ENCODE assay signal across 17 cellular contexts in genomic region chrX:39774804-39775112, GRCh38.
DNase-seq lines count a peak whose midpoint lies in the region; ATAC-seq and TF ChIP-seq lines count a peak whose summit lies in the region.
"Had no signal": no experiment of that assay in that cellular context is flagged by ENCODE, and none has a peak within 500 bp of the region (broad histone marks: within the 10 kb centered on the region; RNA-seq: fewer than 3 reads in every experiment).

No MANE protein-coding gene starts in this region.

- no peak overlapping the region for H3K4ac ChIP-seq in IMR-90 (ENCODE audit: low read depth, low read length)

- no peak overlapping the region for H2BK20ac ChIP-seq in IMR-90 (ENCODE audit: low read depth, low read length)

- H4K8ac ChIP-seq in IMR-90 (ENCODE audit: low read depth in 2 of 2, low read length in 2 of 2), result no peak overlapping the region

- H3K9me1 ChIP-seq in IMR-90 (ENCODE audit: insufficient read depth, low read length), result 0 out of 2 replicates have a peak, but pooled peaks cover 3% of the 10 kb centered on the region

- no peak for DNase-seq in activated T-cell treated with anti-CD3 and anti-CD28 coated beads, Interleukin-2, amount 50 U/mL, for 72 hours
- DNase-seq in activated T-cell treated with anti-CD3 and anti-CD28 coated beads for 4 hours (no peak), IMR-90 (no peak), BE2C (no peak), NCI-H1417 (lab: John Stamatoyannopoulos, UW) (no peak), GM10266 (ENCODE audit: extremely low spot score) (no peak)
- DNase-seq in activated naive CD8-positive, alpha-beta T cell treated with anti-CD3 and anti-CD28 coated beads for 36 hours, result no peak
- no peak for DNase-seq in naive thymus-derived CD8-positive, alpha-beta T cell
- DNase-seq: activated gamma-delta T cell treated with Interleukin-2 at 50 U/mL for 16 hours, colonic mucosa, GOT3, lower lobe of right lung, NCI-H1105, NCI-H2107, NCI-H510A treated with DMSO at 0.1 percent for 48 hours, occipital lobe had no signal

- H3K36me3 ChIP-seq in IMR-90 (ENCODE audit: control insufficient read depth, insufficient read depth, low read length) (no peaks in the 10 kb centered on the region), BE2C (no peaks in the 10 kb centered on the region)
- H3K36me3 ChIP-seq: colonic mucosa, lower lobe of right lung had no signal

- H3K27me3 Mint-ChIP-seq in activated T-cell treated with anti-CD3 and anti-CD28 coated beads, Interleukin-2, amount 50 U/mL, for 72 hours (ENCODE audit: low read depth), result peaks cover 33% of the 10 kb centered on the region
- no peaks in the 10 kb centered on the region for H3K27me3 Mint-ChIP-seq in activated naive CD8-positive, alpha-beta T cell treated with anti-CD3 and anti-CD28 coated beads for 36 hours
- no peaks in the 10 kb centered on the region for H3K27me3 Mint-ChIP-seq in naive thymus-derived CD8-positive, alpha-beta T cell

- no peaks in the 10 kb centered on the region for H4K20me1 ChIP-seq in IMR-90 (ENCODE audit: insufficient read depth, low read length)

- no peak overlapping the region for H3K9ac ChIP-seq in IMR-90 (ENCODE audit: low read depth, low read length)

- TF ChIP-seq CTCF in IMR-90 (conservative IDR thresholded peaks at IDR 0.05; ENCODE audit: low read depth, low read length) (no peak), BE2C (IDR thresholded peaks at IDR 0.05; ENCODE audit: low read depth, low read length) (no peak), GM10266 (IDR thresholded peaks at IDR 0.05; ENCODE audit: control insufficient read depth, insufficient read depth, low read depth, missing control alignments) (no peak)

- H3K4me3 Mint-ChIP-seq in activated T-cell treated with anti-CD3 and anti-CD28 coated beads, Interleukin-2, amount 50 U/mL, for 72 hours, result peak overlapping the region; percentile 76 to 87
- H3K4me3 Mint-ChIP-seq in activated naive CD8-positive, alpha-beta T cell treated with anti-CD3 and anti-CD28 coated beads for 36 hours, result peak overlapping the region; percentile 60
- H3K4me3 Mint-ChIP-seq in naive thymus-derived CD8-positive, alpha-beta T cell, result peak overlapping the region in 7 of 10 donors; percentile 46 to 75 (median 71)
- H3K4me3 Mint-ChIP-seq: brain had no signal

- no peak overlapping the region for H3K14ac ChIP-seq in IMR-90 (replicated peaks; ENCODE audit: low read depth, low read length)

- H3K9me3 ChIP-seq in IMR-90 (ENCODE audit: control insufficient read depth, insufficient read depth, low read length) (no peaks in the 10 kb centered on the region; the same call in 1 of the 2 replicates), BE2C (no peaks in the 10 kb centered on the region)
- H3K9me3 ChIP-seq: colonic mucosa, lower lobe of right lung had no signal

- H3K23ac ChIP-seq in IMR-90 (ENCODE audit: low read depth, low read length), result no peak overlapping the region

- peaks cover 2 to 4% of the 10 kb centered on the region in 2 donors for H3K36me3 Mint-ChIP-seq in activated T-cell treated with anti-CD3 and anti-CD28 coated beads, Interleukin-2, amount 50 U/mL, for 72 hours (ENCODE audit: insufficient read depth in 2 of 2)
- H3K36me3 Mint-ChIP-seq in activated naive CD8-positive, alpha-beta T cell treated with anti-CD3 and anti-CD28 coated beads for 36 hours, result peaks cover 4% of the 10 kb centered on the region
- no peaks in the 10 kb centered on the region for H3K36me3 Mint-ChIP-seq in naive thymus-derived CD8-positive, alpha-beta T cell
- H3K36me3 Mint-ChIP-seq: brain had no signal

- no peak overlapping the region for H2AFZ ChIP-seq in IMR-90 (replicated peaks; ENCODE audit: low read length, poor library complexity)

- no peak overlapping the region for H3K4me2 ChIP-seq in IMR-90 (ENCODE audit: low read depth, low read length)

- peaks cover 63% of the 10 kb centered on the region for H3K4me1 Mint-ChIP-seq in activated T-cell treated with anti-CD3 and anti-CD28 coated beads, Interleukin-2, amount 50 U/mL, for 72 hours (ENCODE audit: low read depth)
- peaks cover 39% of the 10 kb centered on the region for H3K4me1 Mint-ChIP-seq in activated naive CD8-positive, alpha-beta T cell treated with anti-CD3 and anti-CD28 coated beads for 36 hours
- H3K4me1 Mint-ChIP-seq in naive thymus-derived CD8-positive, alpha-beta T cell, result peaks cover 14 to 50% (median 43%) of the 10 kb centered on the region in 4 donors

- H3K9me3 Mint-ChIP-seq in activated T-cell treated with anti-CD3 and anti-CD28 coated beads, Interleukin-2, amount 50 U/mL, for 72 hours, result peaks cover 2% of the 10 kb centered on the region in 2 donors
- H3K9me3 Mint-ChIP-seq in activated naive CD8-positive, alpha-beta T cell treated with anti-CD3 and anti-CD28 coated beads for 36 hours, result no peaks in the 10 kb centered on the region
- H3K9me3 Mint-ChIP-seq in naive thymus-derived CD8-positive, alpha-beta T cell, result no peaks in the 10 kb centered on the region

- no peak overlapping the region for H2BK120ac ChIP-seq in IMR-90 (ENCODE audit: low read depth, low read length)

- no peak for TF ChIP-seq RAD21 in IMR-90 (IDR thresholded peaks at IDR 0.05; ENCODE audit: low read length)

- H3K27ac ChIP-seq in IMR-90 (ENCODE audit: insufficient read depth, low read length), result no peak overlapping the region
- H3K27ac ChIP-seq: colonic mucosa, lower lobe of right lung had no signal

- H3K4me1 ChIP-seq in IMR-90 (ENCODE audit: control insufficient read depth, insufficient read depth, low read length) (peaks cover 2% of the 10 kb centered on the region), BE2C (no peaks in the 10 kb centered on the region)
- H3K4me1 ChIP-seq: colonic mucosa had no signal

- intact Hi-C loops in IMR-90 (cut with micrococcal nuclease), result no loop called here

- H3K27me3 ChIP-seq in IMR-90 (ENCODE audit: control insufficient read depth, insufficient read depth, low read length) (peaks cover 5% of the 10 kb centered on the region; the same call in 1 of the 2 replicates), BE2C (no peaks in the 10 kb centered on the region)
- H3K27me3 ChIP-seq: colonic mucosa had no signal

- no peaks in the 10 kb centered on the region for H3K79me1 ChIP-seq in IMR-90 (ENCODE audit: low read depth in 1 of 2, low read length in 2 of 2)

- no peak overlapping the region for H2BK5ac ChIP-seq in IMR-90 (ENCODE audit: low read depth, low read length, poor library complexity, severe bottlenecking)

- in situ Hi-C loops in IMR-90 (cut with MboI; ENCODE audit: low sequenced_read_pairs), result no loop called here

- no peak overlapping the region for H4K5ac ChIP-seq in IMR-90 (ENCODE audit: low read depth, low read length)

- WGBS in IMR-90 (ENCODE audit: extremely low coverage in 2 of 2, insufficient read length in 1 of 2), 2 experiments, result no CpG with 5 or more reads among the region's 1 CpG

- H3K56ac ChIP-seq in IMR-90 (ENCODE audit: extremely low read depth, insufficient read depth, low read length), result no peak overlapping the region

- no peak for ATAC-seq in activated T-cell treated with anti-CD3 and anti-CD28 coated beads, Interleukin-2, amount 50 U/mL, for 72 hours (replicated peaks in 1 of 2)
- no peak for ATAC-seq in IMR-90 (ENCODE audit: low read depth)
- no peak for ATAC-seq in naive thymus-derived CD8-positive, alpha-beta T cell
- ATAC-seq: lower lobe of right lung had no signal

- H2BK15ac ChIP-seq in IMR-90 (ENCODE audit: low read depth, low read length), result no peak overlapping the region

- CTCF ChIA-PET in IMR-90 (lab: Yijun Ruan, JAX), result interaction anchor here (0.6 kb wide), 1 partner anchor 22 kb away, joined by 3 read pairs; no protein-coding TSS in a partner anchor

- dilution Hi-C loops in IMR-90 (cut with HindIII; ENCODE audit: low sequenced_read_pairs, unreplicated experiment), result no loop called here

- no peak overlapping the region for H4K91ac ChIP-seq in IMR-90 (ENCODE audit: insufficient read depth, low read depth, low read length)

- no TSS peak for BruUV-seq in IMR-90 (replicated peaks; lab: Mats Ljungman, UMichigan)

- no peak overlapping the region for H2AK5ac ChIP-seq in IMR-90 (ENCODE audit: low read depth, low read length)

- peak overlapping the region; percentile 96 for H3K27ac Mint-ChIP-seq in activated T-cell treated with anti-CD3 and anti-CD28 coated beads, Interleukin-2, amount 50 U/mL, for 72 hours
- H3K27ac Mint-ChIP-seq in activated naive CD8-positive, alpha-beta T cell treated with anti-CD3 and anti-CD28 coated beads for 36 hours, result peak overlapping the region; percentile 95
- H3K27ac Mint-ChIP-seq in naive thymus-derived CD8-positive, alpha-beta T cell, result peak overlapping the region in 7 of 10 donors; percentile 43 to 92 (median 88)

- H3K4me3 ChIP-seq in IMR-90 (ENCODE audit: insufficient read depth, low read depth, low read length) (no peak overlapping the region), BE2C (ENCODE audit: low read depth, low read length) (no peak overlapping the region)
- H3K4me3 ChIP-seq: colonic mucosa, lower lobe of right lung had no signal

- no peak for TF ChIP-seq POLR2A in IMR-90 (IDR thresholded peaks at IDR 0.05; ENCODE audit: low read depth, low read length)

- H2AK9ac ChIP-seq in IMR-90 (replicated peaks; ENCODE audit: low read depth, low read length, poor library complexity), result no peak overlapping the region

- POLR2A ChIA-PET in IMR-90 (lab: Charles Lee; ENCODE audit: unreplicated experiment), result no interaction called here
- POLR2A ChIA-PET in naive thymus-derived CD8-positive, alpha-beta T cell (lab: Charles Lee), result interaction anchor here (0.6 to 1.4 kb wide), 5 partner anchors 10 to 236 kb away, joined by 3 to 4 read pairs (median 3); no protein-coding TSS in a partner anchor

- H3K18ac ChIP-seq in IMR-90 (ENCODE audit: low read depth, low read length), result no peak overlapping the region

TF ChIP-seq in IMR-90, 13 proteins besides CTCF, POLR2A, EP300 and RAD21:
- TF ChIP-seq, protein P1, sequence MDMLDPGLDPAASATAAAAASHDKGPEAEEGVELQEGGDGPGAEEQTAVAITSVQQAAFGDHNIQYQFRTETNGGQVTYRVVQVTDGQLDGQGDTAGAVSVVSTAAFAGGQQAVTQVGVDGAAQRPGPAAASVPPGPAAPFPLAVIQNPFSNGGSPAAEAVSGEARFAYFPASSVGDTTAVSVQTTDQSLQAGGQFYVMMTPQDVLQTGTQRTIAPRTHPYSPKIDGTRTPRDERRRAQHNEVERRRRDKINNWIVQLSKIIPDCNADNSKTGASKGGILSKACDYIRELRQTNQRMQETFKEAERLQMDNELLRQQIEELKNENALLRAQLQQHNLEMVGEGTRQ (IDR thresholded peaks at IDR 0.05; ENCODE audit: low read depth, low read length), result no peak
- TF ChIP-seq RFX5 (IDR thresholded peaks at IDR 0.05; ENCODE audit: low read depth, low read length) (no peak), CEBPB (IDR thresholded peaks at IDR 0.05; ENCODE audit: low read depth, low read length) (peak; percentile 44; the same call in 1 of the 2 replicates), FOS (IDR thresholded peaks at IDR 0.05; ENCODE audit: low read depth, low read length) (no peak), NFE2L2 (IDR thresholded peaks at IDR 0.05; ENCODE audit: low read depth, low read length) (no peak), MAZ (IDR thresholded peaks at IDR 0.05; ENCODE audit: borderline replicate concordance, low read depth, low read length) (no peak), MAFK (IDR thresholded peaks at IDR 0.05; ENCODE audit: low read depth, low read length) (no peak)
TF ChIP-seq in IMR-90: peak in this region for 1.
